In the genomic region with DNA sequence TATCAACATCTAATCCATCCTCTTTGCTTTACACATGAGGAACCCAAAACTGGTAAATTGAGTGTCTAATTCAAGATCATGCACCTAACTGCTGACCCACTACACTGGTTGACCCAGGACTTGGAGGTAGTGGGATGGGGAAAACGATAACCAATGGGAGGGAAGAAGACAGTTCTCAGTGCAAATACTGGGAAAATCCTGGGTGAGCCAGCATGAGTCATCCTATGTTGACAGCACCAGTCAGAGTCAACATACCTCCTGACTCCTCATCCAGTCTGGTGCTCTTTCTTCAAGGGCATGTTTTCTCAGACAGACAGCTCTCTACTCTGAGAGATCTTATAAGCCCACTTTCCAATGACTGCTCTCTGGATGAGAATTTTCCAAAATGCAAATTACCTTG, we compare ENCODE assay signal across 14 cellular contexts.
DNase-seq lines count a peak whose midpoint lies in the region; ATAC-seq and TF ChIP-seq lines count a peak whose summit lies in the region.
"Had no signal": no experiment of that assay in that cellular context is flagged by ENCODE, and none has a peak within 500 bp of the region (broad histone marks: within the 10 kb centered on the region; RNA-seq: fewer than 3 reads in every experiment).

No MANE protein-coding gene starts in this region.

- H3K27ac ChIP-seq in tibial nerve = no peak overlapping the region
- H3K27ac ChIP-seq: BLaER1, HL-60 had no signal

- H3K9me3 Mint-ChIP-seq in activated naive CD4-positive, alpha-beta T cell treated with anti-CD3 and anti-CD28 coated beads, Interleukin-2, amount 50 U/mL, for 24 hours = peaks cover 30% of the 10 kb centered on the region
- H3K9me3 Mint-ChIP-seq in T-helper 2 cell treated with Interferon-gamma antibody and Interleukin-4, amounts not matched to agents 5 μg/mL and 100 μg/mL, for 36 hours = peaks cover 65% of the 10 kb centered on the region

- peaks cover 27% of the 10 kb centered on the region for H3K4me1 Mint-ChIP-seq in activated naive CD4-positive, alpha-beta T cell treated with anti-CD3 and anti-CD28 coated beads, Interleukin-2, amount 50 U/mL, for 24 hours
- H3K4me1 Mint-ChIP-seq in T-helper 2 cell treated with Interferon-gamma antibody and Interleukin-4, amounts not matched to agents 5 μg/mL and 100 μg/mL, for 36 hours (ENCODE audit: low read depth) = peaks cover 11% of the 10 kb centered on the region

- no peaks in the 10 kb centered on the region for H3K27me3 Mint-ChIP-seq in activated naive CD4-positive, alpha-beta T cell treated with anti-CD3 and anti-CD28 coated beads, Interleukin-2, amount 50 U/mL, for 24 hours
- no peaks in the 10 kb centered on the region for H3K27me3 Mint-ChIP-seq in T-helper 2 cell treated with Interferon-gamma antibody and Interleukin-4, amounts not matched to agents 5 μg/mL and 100 μg/mL, for 36 hours (ENCODE audit: low read depth)

- DNase-seq in activated naive CD4-positive, alpha-beta T cell treated with Interleukin-2 at 50 U/mL for 16 hours = no peak
- DNase-seq in SHP77 (lab: John Stamatoyannopoulos, UW) (peak; percentile 8 to 59), fibroblast of pulmonary artery (ENCODE audit: low read depth) (peak; percentile 64), stromal cell of bone marrow (ENCODE audit: low read depth) (peak; percentile 72), tibial nerve (ENCODE audit: low spot score in 2 of 2) (no peak)
- no peak for DNase-seq in T-helper 2 cell treated with Interferon-gamma antibody and Interleukin-4, amounts not matched to agents 5 μg/mL and 100 μg/mL, for 36 hours (ENCODE audit: low spot score)
- DNase-seq: activated gamma-delta T cell, GOT3, head of caudate nucleus, T-helper 9 cell had no signal

- no peak for ATAC-seq in HG03520 (IDR thresholded peaks at IDR 0.05; ENCODE audit: unreplicated experiment)

- H3K9me3 ChIP-seq in tibial nerve = peaks cover 0 to 12% (median 0%) of the 10 kb centered on the region in 4 donors

- H3K4me3 ChIP-seq in fibroblast of pulmonary artery (replicated peaks; ENCODE audit: low read depth, low read length) (no peak overlapping the region), tibial nerve (no peak overlapping the region)
- H3K4me3 ChIP-seq: BLaER1 had no signal

- WGBS in tibial nerve, 2 donors = 21 to 68% methylated on average over 1 of the region's 1 CpG

- no peak for TF ChIP-seq CTCF in fibroblast of pulmonary artery (IDR thresholded peaks at IDR 0.05; ENCODE audit: low read length, missing control alignments)
- TF ChIP-seq CTCF in tibial nerve (IDR thresholded peaks at IDR 0.05) = no peak

- no peaks in the 10 kb centered on the region for H3K27me3 ChIP-seq in tibial nerve
- H3K27me3 ChIP-seq: BLaER1 had no signal

- peaks cover 13% of the 10 kb centered on the region for H3K36me3 Mint-ChIP-seq in activated naive CD4-positive, alpha-beta T cell treated with anti-CD3 and anti-CD28 coated beads, Interleukin-2, amount 50 U/mL, for 24 hours
- peaks cover 36% of the 10 kb centered on the region for H3K36me3 Mint-ChIP-seq in T-helper 2 cell treated with Interferon-gamma antibody and Interleukin-4, amounts not matched to agents 5 μg/mL and 100 μg/mL, for 36 hours (ENCODE audit: low read depth)

- no peaks in the 10 kb centered on the region for H3K36me3 ChIP-seq in tibial nerve
- H3K36me3 ChIP-seq: BLaER1 had no signal

- no peak overlapping the region for H3K4me3 Mint-ChIP-seq in activated naive CD4-positive, alpha-beta T cell treated with anti-CD3 and anti-CD28 coated beads, Interleukin-2, amount 50 U/mL, for 24 hours
- H3K4me3 Mint-ChIP-seq in T-helper 2 cell treated with Interferon-gamma antibody and Interleukin-4, amounts not matched to agents 5 μg/mL and 100 μg/mL, for 36 hours = no peak overlapping the region

- peak overlapping the region; percentile 43 for H3K27ac Mint-ChIP-seq in activated naive CD4-positive, alpha-beta T cell treated with anti-CD3 and anti-CD28 coated beads, Interleukin-2, amount 50 U/mL, for 24 hours
- H3K27ac Mint-ChIP-seq in T-helper 2 cell treated with Interferon-gamma antibody and Interleukin-4, amounts not matched to agents 5 μg/mL and 100 μg/mL, for 36 hours = no peak overlapping the region

- H3K4me1 ChIP-seq in tibial nerve = no peaks in the 10 kb centered on the region

- TF ChIP-seq POLR2A in tibial nerve (IDR thresholded peaks at IDR 0.05) = no peak

- no peak for TF ChIP-seq EP300 in tibial nerve (IDR thresholded peaks at IDR 0.05)

Comparison
In these comparisons a context has a peak if more than half of its experiments do, and no peak if none do; other contexts are left out.
1. DNase-seq: peak in SHP77 (2 of 2), fibroblast of pulmonary artery (single experiment) and stromal cell of bone marrow (single experiment); none in activated naive CD4-positive, alpha-beta T cell treated with Interleukin-2 at 50 U/mL for 16 hours (single experiment), T-helper 2 cell treated with Interferon-gamma antibody and Interleukin-4, amounts not matched to agents 5 μg/mL and 100 μg/mL, for 36 hours (single experiment) and tibial nerve (0 of 2).